2 cellular contexts compared by ENCODE assay signal in genomic region chr15:60661075-60661645, GRCh38.
TF ChIP-seq lines count a peak whose summit lies in the region.

No MANE protein-coding gene starts in this region.

TF ChIP-seq in liver, 16 proteins besides CTCF, POLR2A, EP300 and RAD21 (continued from another document):
- TF ChIP-seq REST (IDR thresholded peaks at IDR 0.05) (no peak), ZBTB33 (IDR thresholded peaks at IDR 0.05) (no peak), HNF4G (IDR thresholded peaks at IDR 0.05) (no peak), ATF3 (IDR thresholded peaks at IDR 0.05) (no peak), NR2F2 (IDR thresholded peaks at IDR 0.05) (no peak), MAX (IDR thresholded peaks at IDR 0.05) (no peak)

TF ChIP-seq in HepG2, 621 proteins besides CTCF, POLR2A, EP300 and RAD21:
- TF ChIP-seq KIAA2018 (CRISPR knock-in tag; IDR thresholded peaks at IDR 0.05; ENCODE audit: borderline replicate concordance) = no peak
- no peak for TF ChIP-seq ZSCAN31 (CRISPR knock-in tag; IDR thresholded peaks at IDR 0.05; ENCODE audit: low read depth)
- TF ChIP-seq E2F5 (CRISPR knock-in tag; conservative IDR thresholded peaks at IDR 0.05) = no peak
- TF ChIP-seq FOXP1 (IDR thresholded peaks at IDR 0.05) = no peak
- no peak for TF ChIP-seq FOXP1 (CRISPR knock-in tag; IDR thresholded peaks at IDR 0.05)
- no peak for TF ChIP-seq KDM1A (CRISPR knock-in tag; IDR thresholded peaks at IDR 0.05)
- TF ChIP-seq NCOR1 (IDR thresholded peaks at IDR 0.05; ENCODE audit: borderline replicate concordance, low read length) = no peak
- TF ChIP-seq IKZF5 (CRISPR knock-in tag; IDR thresholded peaks at IDR 0.05) = no peak
- no peak for TF ChIP-seq TOPORS (CRISPR knock-in tag; IDR thresholded peaks at IDR 0.05)
- TF ChIP-seq RBM22 (optimal IDR thresholded peaks at IDR 0.05; ENCODE audit: low read length) = no peak
- no peak for TF ChIP-seq ATF5 (CRISPR knock-in tag; IDR thresholded peaks at IDR 0.05; ENCODE audit: low read depth)
- TF ChIP-seq CHCHD3 (CRISPR knock-in tag; IDR thresholded peaks at IDR 0.05) = no peak
- no peak for TF ChIP-seq RORA (CRISPR knock-in tag; IDR thresholded peaks at IDR 0.05)
